ENCODE assay signal across 12 cellular contexts in the genomic region with DNA sequence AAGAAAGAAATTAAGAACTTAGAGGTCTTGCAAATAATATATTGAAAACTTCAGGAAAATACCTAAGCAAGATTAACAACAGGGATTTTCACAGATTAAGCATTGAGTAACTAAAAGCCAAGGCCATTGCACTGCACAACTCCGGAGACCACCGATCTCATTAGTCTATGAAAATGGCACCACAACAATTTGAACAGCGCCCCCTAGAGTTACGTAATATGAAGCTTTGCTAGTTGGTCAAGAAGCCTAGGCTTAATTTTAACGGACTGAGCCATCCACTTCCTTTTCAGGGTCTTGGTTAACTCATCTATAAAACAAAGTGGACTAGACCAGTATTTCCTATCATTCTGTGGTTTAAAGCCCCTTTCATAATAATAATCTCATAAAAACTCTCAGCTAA. TPM values are rescaled to one million over a fixed set of nuclear protein-coding genes. Genes with fewer than 3 reads are reported as not detected.
DNase-seq lines count a peak whose midpoint lies in the region; ATAC-seq and TF ChIP-seq lines count a peak whose summit lies in the region.
"Had no signal": no experiment of that assay in that cellular context is flagged by ENCODE, and none has a peak within 500 bp of the region (broad histone marks: within the 10 kb centered on the region; RNA-seq: fewer than 3 reads in every experiment).

No MANE protein-coding gene starts in this region.

- H3K36me3 Mint-ChIP-seq in glutamatergic neuron (ENCODE audit: unreplicated experiment), result no peaks in the 10 kb centered on the region
- H3K36me3 Mint-ChIP-seq: brain had no signal

- TF ChIP-seq CTCF in BE2C (IDR thresholded peaks at IDR 0.05; ENCODE audit: low read depth, low read length), result peak; percentile 41
- peak; percentile 65 for TF ChIP-seq CTCF in glutamatergic neuron (IDR thresholded peaks at IDR 0.05; ENCODE audit: partially characterized antibody, unreplicated experiment)

- H3K4me1 ChIP-seq in BE2C, result no peaks in the 10 kb centered on the region; the same call in 1 of the 2 replicates

- H3K27me3 ChIP-seq in BE2C, result no peaks in the 10 kb centered on the region
- H3K27me3 ChIP-seq: MG63 had no signal

- POLR2A ChIA-PET in HEK293T (lab: Yijun Ruan, JAX), result no interaction called here

- H3K9me3 ChIP-seq in BE2C, result no peaks in the 10 kb centered on the region
- H3K9me3 ChIP-seq: MG63 had no signal

- H3K27me3 Mint-ChIP-seq in glutamatergic neuron (ENCODE audit: unreplicated experiment), result no peaks in the 10 kb centered on the region
- H3K27me3 Mint-ChIP-seq: brain had no signal

- peak; percentile 14 for DNase-seq in BE2C
- DNase-seq in H4 (ENCODE audit: low spot score), result peak; percentile 35
- peak; percentile 15 for DNase-seq in RKO (ENCODE audit: low spot score)
- no peak for DNase-seq in glutamatergic neuron
- DNase-seq in NCI-H226, result no peak
- no peak for DNase-seq in HEK293T (ENCODE audit: extremely low spot score)
- DNase-seq in NCI-H146 treated with DMSO at 0.1 percent for 48 hours (lab: John Stamatoyannopoulos, UW; ENCODE audit: unreplicated experiment), result no peak
- DNase-seq: activated CD8-positive, alpha-beta memory T cell treated with anti-CD3 and anti-CD28 coated beads, Interleukin-2, amount 50 U/mL, for 4 hours; MG63; nucleus accumbens had no signal

- H3K36me3 ChIP-seq in BE2C, result no peaks in the 10 kb centered on the region
- H3K36me3 ChIP-seq: MG63 had no signal

- CTCF ChIA-PET in HEK293T (lab: Yijun Ruan, JAX), result no interaction called here

- no peaks in the 10 kb centered on the region for H3K9me3 Mint-ChIP-seq in glutamatergic neuron (ENCODE audit: unreplicated experiment)

- ATAC-seq in GM19328 (IDR thresholded peaks at IDR 0.05; ENCODE audit: unreplicated experiment), result no peak

- H3K4me1 Mint-ChIP-seq in glutamatergic neuron (ENCODE audit: low read depth, unreplicated experiment), result no peaks in the 10 kb centered on the region

- H3K4me3 ChIP-seq in BE2C (ENCODE audit: low read depth, low read length), result no peak overlapping the region
- H3K4me3 ChIP-seq: MG63 had no signal

- H3K27ac Mint-ChIP-seq in glutamatergic neuron (ENCODE audit: unreplicated experiment), result no peak overlapping the region
- H3K27ac Mint-ChIP-seq: brain had no signal

- H3K4me3 Mint-ChIP-seq in glutamatergic neuron (ENCODE audit: unreplicated experiment), result no peak overlapping the region
- H3K4me3 Mint-ChIP-seq: brain had no signal

TF ChIP-seq in HEK293T, 16 proteins besides CTCF, POLR2A, EP300 and RAD21:
- no peak for TF ChIP-seq L3MBTL2 (conservative IDR thresholded peaks at IDR 0.05)
- no peak for TF ChIP-seq FOXM1 (IDR thresholded peaks at IDR 0.05; ENCODE audit: borderline replicate concordance)
- TF ChIP-seq FOXA1 (IDR thresholded peaks at IDR 0.05), result no peak
- no peak for TF ChIP-seq SP1 (IDR thresholded peaks at IDR 0.05)
- TF ChIP-seq, protein P1, sequence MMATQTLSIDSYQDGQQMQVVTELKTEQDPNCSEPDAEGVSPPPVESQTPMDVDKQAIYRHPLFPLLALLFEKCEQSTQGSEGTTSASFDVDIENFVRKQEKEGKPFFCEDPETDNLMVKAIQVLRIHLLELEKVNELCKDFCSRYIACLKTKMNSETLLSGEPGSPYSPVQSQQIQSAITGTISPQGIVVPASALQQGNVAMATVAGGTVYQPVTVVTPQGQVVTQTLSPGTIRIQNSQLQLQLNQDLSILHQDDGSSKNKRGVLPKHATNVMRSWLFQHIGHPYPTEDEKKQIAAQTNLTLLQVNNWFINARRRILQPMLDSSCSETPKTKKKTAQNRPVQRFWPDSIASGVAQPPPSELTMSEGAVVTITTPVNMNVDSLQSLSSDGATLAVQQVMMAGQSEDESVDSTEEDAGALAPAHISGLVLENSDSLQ (IDR thresholded peaks at IDR 0.05), result no peak
- TF ChIP-seq TARDBP (IDR thresholded peaks at IDR 0.05), result no peak
- no peak for TF ChIP-seq SUZ12 (IDR thresholded peaks at IDR 0.05)
- no peak for TF ChIP-seq ELF4 (IDR thresholded peaks at IDR 0.05)
- TF ChIP-seq HDGF (IDR thresholded peaks at IDR 0.05; ENCODE audit: borderline replicate concordance), result no peak
- no peak for TF ChIP-seq BHLHE40 (IDR thresholded peaks at IDR 0.05; ENCODE audit: borderline replicate concordance)
- TF ChIP-seq NFRKB (IDR thresholded peaks at IDR 0.05), result no peak
- TF ChIP-seq FOXK2 (IDR thresholded peaks at IDR 0.05), result no peak
- no peak for TF ChIP-seq ZNF384 (IDR thresholded peaks at IDR 0.05)
- TF ChIP-seq CTBP1 (IDR thresholded peaks at IDR 0.05; ENCODE audit: borderline replicate concordance), result no peak
- TF ChIP-seq ARNT (IDR thresholded peaks at IDR 0.05), result no peak
- TF ChIP-seq LEF1 (IDR thresholded peaks at IDR 0.05; ENCODE audit: borderline replicate concordance), result no peak

RNA-seq across cellular contexts. Expression of a gene that starts 24.8 kb away (rescaled TPM):
- polyA plus RNA-seq in BE2C (2012; ENCODE audit: insufficient read depth, insufficient read length, low read depth), result not detected
- not detected in 2 replicates for total RNA-seq in H4 (2014; rRNA removed; shearing (Covaris generic))
- not detected for total RNA-seq in glutamatergic neuron (ENCODE audit: unreplicated experiment)

RNA-seq across cellular contexts. Expression of a gene that starts 57.7 kb away (rescaled TPM):
- polyA plus RNA-seq in BE2C (2012; ENCODE audit: insufficient read depth, insufficient read length, low read depth), result 0.49 TPM
- 14.4 and 19.0 TPM in 2 replicates for total RNA-seq in H4 (2014; rRNA removed; shearing (Covaris generic))
- total RNA-seq in glutamatergic neuron (ENCODE audit: unreplicated experiment), result 0.61 TPM

Comparison
In these comparisons a context has a peak if more than half of its experiments do, and no peak if none do; other contexts are left out.
1. DNase-seq: peak in BE2C (single experiment), H4 (single experiment) and RKO (single experiment); none in glutamatergic neuron (single experiment), NCI-H226 (single experiment), HEK293T (single experiment) and NCI-H146 treated with DMSO at 0.1 percent for 48 hours (single experiment).